8 cellular contexts compared by ENCODE assay signal in genomic region chr2:222861411-222862067, GRCh38. TPM values are rescaled to one million over a fixed set of nuclear protein-coding genes. Genes with fewer than 3 reads are reported as not detected.
A peak's percentile ranks its signal among the peaks of the same experiment; 100 is the strongest.
DNase-seq lines count a peak whose midpoint lies in the region; ATAC-seq and TF ChIP-seq lines count a peak whose summit lies in the region.

No MANE protein-coding gene starts in this region.

- peaks cover 8 to 52% of the 10 kb centered on the region in 2 donors for H3K4me1 ChIP-seq in muscle layer of duodenum (ENCODE audit: control insufficient read depth in 1 of 2, insufficient read depth in 2 of 2, low read length in 2 of 2)

- ATAC-seq in GM21367 (IDR thresholded peaks at IDR 0.05; ENCODE audit: unreplicated experiment) = peak; percentile 27
- ATAC-seq in effector memory CD8-positive, alpha-beta T cell (replicated peaks) = peak; percentile 42
- peak; percentile 61 for ATAC-seq in stimulated activated naive CD8-positive, alpha-beta T cell treated with anti-CD3 and anti-CD28 coated beads, Interleukin-15, amount 100 ng/mL, for 72 hours

- H3K9me3 Mint-ChIP-seq in CD14-positive monocyte = no peaks in the 10 kb centered on the region
- H3K9me3 Mint-ChIP-seq in effector memory CD8-positive, alpha-beta T cell = no peaks in the 10 kb centered on the region
- H3K9me3 Mint-ChIP-seq in stimulated activated naive CD8-positive, alpha-beta T cell treated with anti-CD3 and anti-CD28 coated beads, Interleukin-15, amount 100 ng/mL, for 72 hours = no peaks in the 10 kb centered on the region

- peak overlapping the region; percentile 87 for H3K27ac ChIP-seq in muscle layer of duodenum (ENCODE audit: low read length)

- no peaks in the 10 kb centered on the region for H3K9me3 ChIP-seq in muscle layer of duodenum (ENCODE audit: control insufficient read depth in 1 of 2, low read length in 2 of 2)

- H3K4me1 Mint-ChIP-seq in CD14-positive monocyte = peaks cover 13% of the 10 kb centered on the region
- H3K4me1 Mint-ChIP-seq in effector memory CD8-positive, alpha-beta T cell (ENCODE audit: low read depth in 2 of 2) = peaks cover 6 to 8% of the 10 kb centered on the region in 2 donors
- peaks cover 5% of the 10 kb centered on the region for H3K4me1 Mint-ChIP-seq in stimulated activated naive CD8-positive, alpha-beta T cell treated with anti-CD3 and anti-CD28 coated beads, Interleukin-15, amount 100 ng/mL, for 72 hours

- peak overlapping the region; percentile 80 to 88 for H3K4me3 ChIP-seq in muscle layer of duodenum (ENCODE audit: low read depth in 1 of 2, low read length in 2 of 2)

- no peak for TF ChIP-seq CTCF in CD14-positive monocyte (IDR thresholded peaks at IDR 0.05)

- H3K36me3 Mint-ChIP-seq in CD14-positive monocyte = peaks cover 0 to 3% of the 10 kb centered on the region in 2 donors
- H3K36me3 Mint-ChIP-seq in effector memory CD8-positive, alpha-beta T cell (ENCODE audit: insufficient read depth) = peaks cover 3% of the 10 kb centered on the region

- H3K36me3 ChIP-seq in muscle layer of duodenum (ENCODE audit: control insufficient read depth in 1 of 2, insufficient read depth in 2 of 2, low read length in 2 of 2) = no peaks in the 10 kb centered on the region

- peak overlapping the region in 6 of 7 donors; percentile 81 to 96 (median 88) for H3K27ac Mint-ChIP-seq in CD14-positive monocyte
- H3K27ac Mint-ChIP-seq in effector memory CD8-positive, alpha-beta T cell = peak overlapping the region in 1 of 2 donors; percentile 92
- H3K27ac Mint-ChIP-seq in stimulated activated naive CD8-positive, alpha-beta T cell treated with anti-CD3 and anti-CD28 coated beads, Interleukin-15, amount 100 ng/mL, for 72 hours = peak overlapping the region; percentile 94 to 95

- intact Hi-C loops in CD14-positive monocyte (cut with micrococcal nuclease) = loop anchor here in 1 of 2 donors (5.0 to 10.0 kb wide), 3 partner anchors 41 to 154 kb away; no protein-coding TSS in a partner anchor

- no peak for DNase-seq in CD14-positive monocyte (ENCODE audit: low spot score)
- peak; percentile 20 for DNase-seq in HuH-7 (ENCODE audit: low spot score)
- peak; percentile 11 to 24 for DNase-seq in activated CD4-positive, alpha-beta T cell treated with anti-CD3 and anti-CD28 coated beads, Interleukin-2, amount 50 U/mL, for 24 hours (ENCODE audit: low read depth in 1 of 2, low spot score in 1 of 2)
- peak; percentile 16 to 35 (median 25) for DNase-seq in effector memory CD8-positive, alpha-beta T cell
- peak; percentile 41 to 53 for DNase-seq in stimulated activated naive CD8-positive, alpha-beta T cell treated with anti-CD3 and anti-CD28 coated beads, Interleukin-15, amount 100 ng/mL, for 72 hours
- no peak for DNase-seq in cerebellar nuclear complex (lab: John Stamatoyannopoulos, UW)

- no peak overlapping the region for H3K4me3 Mint-ChIP-seq in CD14-positive monocyte
- H3K4me3 Mint-ChIP-seq in effector memory CD8-positive, alpha-beta T cell = no peak overlapping the region
- H3K4me3 Mint-ChIP-seq in stimulated activated naive CD8-positive, alpha-beta T cell treated with anti-CD3 and anti-CD28 coated beads, Interleukin-15, amount 100 ng/mL, for 72 hours = no peak overlapping the region

- peaks cover 0 to 3% (median 0%) of the 10 kb centered on the region in 3 donors for H3K27me3 Mint-ChIP-seq in CD14-positive monocyte (ENCODE audit: low read depth in 3 of 3)
- peaks cover 0 to 4% of the 10 kb centered on the region in 2 donors for H3K27me3 Mint-ChIP-seq in effector memory CD8-positive, alpha-beta T cell
- H3K27me3 Mint-ChIP-seq in stimulated activated naive CD8-positive, alpha-beta T cell treated with anti-CD3 and anti-CD28 coated beads, Interleukin-15, amount 100 ng/mL, for 72 hours = peaks cover 8% of the 10 kb centered on the region

- no peaks in the 10 kb centered on the region for H3K27me3 ChIP-seq in muscle layer of duodenum (ENCODE audit: low read depth, low read length)

RNA-seq across cellular contexts. Expression of gene ACSL3, which starts 0.7 kb away (rescaled TPM):
- polyA plus RNA-seq in CD14-positive monocyte = 10 to 100 TPM; 19.9 to 24.4 TPM

Comparison
In these comparisons a context has a peak if more than half of its experiments do, and no peak if none do; other contexts are left out.
1. DNase-seq: peak in HuH-7 (single experiment), activated CD4-positive, alpha-beta T cell treated with anti-CD3 and anti-CD28 coated beads, Interleukin-2, amount 50 U/mL, for 24 hours (2 of 2), effector memory CD8-positive, alpha-beta T cell (3 of 3) and stimulated activated naive CD8-positive, alpha-beta T cell treated with anti-CD3 and anti-CD28 coated beads, Interleukin-15, amount 100 ng/mL, for 72 hours (2 of 2); none in CD14-positive monocyte (single experiment) and cerebellar nuclear complex (0 of 2).
2. Peak in every context shown above with its lines, with median percentiles within 50 percentile points of each other: ATAC-seq.